ENCODE assay signal across 23 cellular contexts in genomic region chr1:10920063-10920626, GRCh38.
"Had no signal": no experiment of that assay in that cellular context is flagged by ENCODE, and none has a peak within 500 bp of the region (broad histone marks: within the 10 kb centered on the region; RNA-seq: fewer than 3 reads in every experiment).

No MANE protein-coding gene starts in this region.

- H3K9me3 Mint-ChIP-seq: activated CD4-positive, alpha-beta memory T cell treated with anti-CD3 and anti-CD28 coated beads, Interleukin-2, amount 10 ng/mL, durations not matched to agents 7 days and 5 days; activated CD4-positive, alpha-beta T cell treated with anti-CD3 and anti-CD28 coated beads, Interleukin-2, amount 10 ng/mL, durations not matched to agents 24 days and 14 days; activated naive CD4-positive, alpha-beta T cell treated with anti-CD3 and anti-CD28 coated beads, Interleukin-2, amount 10 ng/mL, durations not matched to agents 7 days and 5 days; dendritic cell treated with granulocyte-macrophage colony-stimulating factor and Interleukin-4, amounts not matched to agents 40 ng/mL and 50 ng/mL, for 4 days; mesothelial cell of epicardium; natural killer cell; stimulated activated naive CD8-positive, alpha-beta T cell treated with anti-CD3 and anti-CD28 coated beads, Interleukin-15, Interleukin-2, amounts not matched to agents 100 ng/mL and 50 ng/mL, for 24 hours; T-cell; T-helper 2 cell treated with Interferon-gamma antibody and Interleukin-4, amounts not matched to agents 5 μg/mL and 100 μg/mL, for 36 hours had no signal

- H3K36me3 ChIP-seq: left ventricle myocardium inferior, ovary, prostate gland, tibial artery had no signal

- H3K27me3 ChIP-seq: body of pancreas, ovary had no signal

- H3K27me3 Mint-ChIP-seq: T-cell had no signal

- H3K9me3 ChIP-seq: body of pancreas, ovary, prostate gland, tibial artery had no signal

- ATAC-seq: activated CD4-positive, CD25-positive, alpha-beta regulatory T cell treated with anti-CD3 and anti-CD28 coated beads, Interleukin-2, amount 50 U/mL, for 24 hours; body of pancreas; natural killer cell; T-cell had no signal

- H3K4me3 ChIP-seq: body of pancreas, left ventricle myocardium inferior, ovary, prostate gland, tibial artery had no signal

- H3K27ac Mint-ChIP-seq: activated CD4-positive, alpha-beta memory T cell treated with anti-CD3 and anti-CD28 coated beads, Interleukin-2, amount 10 ng/mL, durations not matched to agents 7 days and 5 days; activated naive CD4-positive, alpha-beta T cell treated with anti-CD3 and anti-CD28 coated beads, Interleukin-2, amount 10 ng/mL, durations not matched to agents 7 days and 5 days; dendritic cell treated with granulocyte-macrophage colony-stimulating factor and Interleukin-4, amounts not matched to agents 40 ng/mL and 50 ng/mL, for 4 days; mesothelial cell of epicardium; natural killer cell; stimulated activated naive CD8-positive, alpha-beta T cell treated with anti-CD3 and anti-CD28 coated beads, Interleukin-15, Interleukin-2, amounts not matched to agents 100 ng/mL and 50 ng/mL, for 24 hours; T-cell; T-helper 2 cell treated with Interferon-gamma antibody and Interleukin-4, amounts not matched to agents 5 μg/mL and 100 μg/mL, for 36 hours had no signal

- H3K4me1 ChIP-seq: body of pancreas, left ventricle myocardium inferior, prostate gland, tibial artery had no signal

- H3K4me3 Mint-ChIP-seq: activated CD4-positive, alpha-beta memory T cell treated with anti-CD3 and anti-CD28 coated beads, Interleukin-2, amount 10 ng/mL, durations not matched to agents 7 days and 5 days; activated CD4-positive, alpha-beta T cell treated with anti-CD3 and anti-CD28 coated beads, Interleukin-2, amount 10 ng/mL, durations not matched to agents 24 days and 14 days; activated naive CD4-positive, alpha-beta T cell treated with anti-CD3 and anti-CD28 coated beads, Interleukin-2, amount 10 ng/mL, durations not matched to agents 7 days and 5 days; dendritic cell treated with granulocyte-macrophage colony-stimulating factor and Interleukin-4, amounts not matched to agents 40 ng/mL and 50 ng/mL, for 4 days; mesothelial cell of epicardium; natural killer cell; stimulated activated naive CD8-positive, alpha-beta T cell treated with anti-CD3 and anti-CD28 coated beads, Interleukin-15, Interleukin-2, amounts not matched to agents 100 ng/mL and 50 ng/mL, for 24 hours; T-cell; T-helper 2 cell treated with Interferon-gamma antibody and Interleukin-4, amounts not matched to agents 5 μg/mL and 100 μg/mL, for 36 hours had no signal

- DNase-seq: activated CD4-positive, alpha-beta memory T cell treated with anti-CD3 and anti-CD28 coated beads, Interleukin-2, amount 10 ng/mL, durations not matched to agents 7 days and 5 days; activated CD4-positive, alpha-beta T cell treated with anti-CD3 and anti-CD28 coated beads, Interleukin-2, amount 10 ng/mL, durations not matched to agents 24 days and 14 days; activated effector memory CD4-positive, alpha-beta T cell treated with anti-CD3 and anti-CD28 coated beads, Interleukin-2, amount 50 U/mL, for 16 hours; activated naive CD4-positive, alpha-beta T cell treated with anti-CD3 and anti-CD28 coated beads, Interleukin-2, amount 10 ng/mL, durations not matched to agents 7 days and 5 days; activated T-cell treated with anti-CD3 and anti-CD28 coated beads for 4 hours; anterior cingulate cortex; body of pancreas; caudate nucleus; effector CD8-positive, alpha-beta T cell; left ventricle myocardium inferior; natural killer cell; ovary; stimulated activated CD4-positive, alpha-beta T cell treated with anti-CD3 and anti-CD28 coated beads, Interleukin-4, amount 100 ng/mL, for 4 hours; substantia nigra; T-cell; tibial artery had no signal

- H3K36me3 Mint-ChIP-seq: activated naive CD4-positive, alpha-beta T cell treated with anti-CD3 and anti-CD28 coated beads, Interleukin-2, amount 10 ng/mL, durations not matched to agents 7 days and 5 days; mesothelial cell of epicardium; natural killer cell; T-cell had no signal

- H3K27ac ChIP-seq: body of pancreas, left ventricle myocardium inferior, ovary, prostate gland, tibial artery, VCaP had no signal
